In the genomic region with DNA sequence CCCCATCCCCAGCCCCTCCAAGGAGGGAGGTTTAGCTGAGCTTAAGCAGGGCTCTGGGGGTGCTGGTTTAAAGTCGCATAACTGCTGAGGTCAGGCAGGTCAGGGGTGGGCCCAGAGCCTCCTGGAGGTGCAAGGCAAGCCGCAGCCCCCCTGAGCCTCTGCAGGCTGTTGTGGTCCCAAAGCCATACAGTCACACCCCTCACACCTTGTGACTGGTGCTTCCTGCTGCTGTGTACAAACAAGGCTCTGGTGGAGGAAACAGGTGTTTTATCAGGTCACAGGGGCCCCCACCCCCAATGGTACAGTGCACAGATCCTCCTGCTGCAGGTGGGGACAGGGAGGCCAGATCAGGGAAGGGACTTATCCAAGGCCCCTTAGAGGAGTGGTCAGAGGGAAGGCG, we compare ENCODE assay signal across 13 cellular contexts. TPM values are rescaled to one million over a fixed set of nuclear protein-coding genes. Genes with fewer than 3 reads are reported as not detected.
DNase-seq lines count a peak whose midpoint lies in the region; ATAC-seq and TF ChIP-seq lines count a peak whose summit lies in the region.
"Had no signal": no experiment of that assay in that cellular context is flagged by ENCODE, and none has a peak within 500 bp of the region (broad histone marks: within the 10 kb centered on the region; RNA-seq: fewer than 3 reads in every experiment).

No MANE protein-coding gene starts in this region.

- WGBS in stomach, 5 donors = 49 to 100% (median 69%) methylated on average over 1 to 3 of the region's 3 CpGs

- no peak overlapping the region for H3K4me3 ChIP-seq in stomach
- H3K4me3 ChIP-seq: adrenal gland had no signal

- DNase-seq in activated T-cell treated with anti-CD3 and anti-CD28 coated beads, Interleukin-2, amount 50 U/mL, for 1 hour = peak; percentile 67
- DNase-seq in activated T-cell treated with anti-CD3 and anti-CD28 coated beads for 4 hours (no peak), stomach (peak; percentile 31), occipital lobe (lab: John Stamatoyannopoulos, UW) (no peak), NCI-H146 treated with DMSO at 0.1 percent for 48 hours (lab: John Stamatoyannopoulos, UW; ENCODE audit: unreplicated experiment) (no peak)
- DNase-seq in activated CD8-positive, alpha-beta T cell treated with anti-CD3 and anti-CD28 coated beads for 36 hours = peak; percentile 74
- DNase-seq in effector CD8-positive, alpha-beta T cell (lab: John Stamatoyannopoulos, UW) = peak; percentile 40
- DNase-seq: adrenal gland, cortex of kidney, mesenchymal stem cell, NCI-H1105, posterior cingulate gyrus had no signal

- POLR2A ChIA-PET in activated CD8-positive, alpha-beta T cell treated with anti-CD3 and anti-CD28 coated beads for 36 hours (lab: Charles Lee) = interaction anchor here (1.0 to 1.3 kb wide), 4 partner anchors 30 to 53 kb away, joined by 3 to 4 read pairs (median 3); no protein-coding TSS in a partner anchor

- no peaks in the 10 kb centered on the region for H3K9me3 Mint-ChIP-seq in activated CD8-positive, alpha-beta T cell treated with anti-CD3 and anti-CD28 coated beads for 36 hours

- TF ChIP-seq POLR2A in stomach (IDR thresholded peaks at IDR 0.05) = no peak

- H3K4me1 ChIP-seq in stomach = peaks cover 18 to 51% (median 25%) of the 10 kb centered on the region in 4 donors

- H3K27me3 Mint-ChIP-seq in activated CD8-positive, alpha-beta T cell treated with anti-CD3 and anti-CD28 coated beads for 36 hours = no peaks in the 10 kb centered on the region

- peak overlapping the region; percentile 82 for H3K27ac Mint-ChIP-seq in activated CD8-positive, alpha-beta T cell treated with anti-CD3 and anti-CD28 coated beads for 36 hours

- H3K36me3 ChIP-seq in stomach = peaks cover 0 to 6% (median 2%) of the 10 kb centered on the region in 4 donors
- H3K36me3 ChIP-seq: adrenal gland had no signal

- no peaks in the 10 kb centered on the region for H3K9me3 ChIP-seq in stomach
- H3K9me3 ChIP-seq: adrenal gland had no signal

- peaks cover 96% of the 10 kb centered on the region for H3K4me1 Mint-ChIP-seq in activated CD8-positive, alpha-beta T cell treated with anti-CD3 and anti-CD28 coated beads for 36 hours (ENCODE audit: low read depth)

- CTCF ChIA-PET in activated CD8-positive, alpha-beta T cell treated with anti-CD3 and anti-CD28 coated beads for 36 hours (lab: Charles Lee) = interaction anchor here (38.2 kb wide), 1 partner anchor 80 kb away, joined by 1049 read pairs; no protein-coding TSS in a partner anchor

- peaks cover 47% of the 10 kb centered on the region for H3K36me3 Mint-ChIP-seq in activated CD8-positive, alpha-beta T cell treated with anti-CD3 and anti-CD28 coated beads for 36 hours (ENCODE audit: low read depth)

- TF ChIP-seq EP300 in stomach (IDR thresholded peaks at IDR 0.05) = no peak

- intact Hi-C loops in activated CD8-positive, alpha-beta T cell treated with anti-CD3 and anti-CD28 coated beads for 36 hours (cut with micrococcal nuclease) = no loop called here
- intact Hi-C loops in stomach (cut with DNase I; ENCODE audit: low total_unique reads) = no loop called here

- no peaks in the 10 kb centered on the region for H3K27me3 ChIP-seq in stomach
- H3K27me3 ChIP-seq: adrenal gland had no signal

- peak overlapping the region; percentile 16 for H3K4me3 Mint-ChIP-seq in activated CD8-positive, alpha-beta T cell treated with anti-CD3 and anti-CD28 coated beads for 36 hours

- peak overlapping the region in 2 of 5 donors; percentile 5 to 28 for H3K27ac ChIP-seq in stomach
- H3K27ac ChIP-seq: adrenal gland had no signal

- ATAC-seq in activated CD8-positive, alpha-beta T cell treated with anti-CD3 and anti-CD28 coated beads for 36 hours = peak; percentile 45
- no peak for ATAC-seq in GM21360 (IDR thresholded peaks at IDR 0.05; ENCODE audit: unreplicated experiment)

- TF ChIP-seq CTCF in activated CD8-positive, alpha-beta T cell treated with anti-CD3 and anti-CD28 coated beads for 36 hours (IDR thresholded peaks at IDR 0.05) = no peak
- TF ChIP-seq CTCF in stomach (IDR thresholded peaks at IDR 0.05) = no peak

RNA-seq across cellular contexts. Expression of a gene that starts 8.0 kb away (rescaled TPM):
- 10 to 100 TPM; 47.4 to 50.3 TPM for total RNA-seq in activated CD8-positive, alpha-beta T cell treated with anti-CD3 and anti-CD28 coated beads for 36 hours
- total RNA-seq in stomach (10 to 100 TPM in 1 of 5 donors, 1 to 10 TPM in 3, not detected in 1; 4.6 to 13.3 (median 7.6) TPM), occipital lobe (not detected)
- 1 to 10 TPM; 3.7 to 8.0 (median 5.0) TPM for polyA plus RNA-seq in stomach

RNA-seq across cellular contexts. Expression of a gene that starts 54.2 kb away (rescaled TPM):
- 100 to 1,000 TPM; 235 to 242 TPM for total RNA-seq in activated CD8-positive, alpha-beta T cell treated with anti-CD3 and anti-CD28 coated beads for 36 hours
- total RNA-seq in stomach (100 to 1,000 TPM in 3 of 5 donors, 10 to 100 TPM in 2; 18.1 to 163 (median 126) TPM), occipital lobe (178 TPM)
- 100 to 1,000 TPM; 233 to 590 (median 480) TPM for polyA plus RNA-seq in stomach

Comparison
In these comparisons a context has a peak if more than half of its experiments do, and no peak if none do; other contexts are left out.
1. DNase-seq: peak in activated T-cell treated with anti-CD3 and anti-CD28 coated beads, Interleukin-2, amount 50 U/mL, for 1 hour (single experiment), activated CD8-positive, alpha-beta T cell treated with anti-CD3 and anti-CD28 coated beads for 36 hours (single experiment), effector CD8-positive, alpha-beta T cell (single experiment) and stomach (single experiment); none in activated T-cell treated with anti-CD3 and anti-CD28 coated beads for 4 hours (single experiment), occipital lobe (single experiment) and NCI-H146 treated with DMSO at 0.1 percent for 48 hours (single experiment).